8 cellular contexts compared by ENCODE assay signal in genomic region chr2:64488050-64488974, GRCh38. TPM values are rescaled to one million over a fixed set of nuclear protein-coding genes. Genes with fewer than 3 reads are reported as not detected.
A peak's percentile ranks its signal among the peaks of the same experiment; 100 is the strongest.
DNase-seq lines count a peak whose midpoint lies in the region; ATAC-seq, FAIRE-seq and TF ChIP-seq lines count a peak whose summit lies in the region.

No MANE protein-coding gene starts in this region.

- H3K27ac ChIP-seq in A549, result no peak overlapping the region
- H3K27ac ChIP-seq in cardiac muscle cell, result no peak overlapping the region
- no peak overlapping the region for H3K27ac ChIP-seq in vagina

- intact Hi-C loops in activated naive CD4-positive, alpha-beta T cell treated with anti-CD3 and anti-CD28 coated beads for 36 hours (cut with micrococcal nuclease), result loop anchor here (1.0 to 10.0 kb wide), 6 partner anchors 32 to 796 kb away; no protein-coding TSS in a partner anchor
- intact Hi-C loops in vagina (cut with DNase I), result loop anchor here (2.0 kb wide), 1 partner anchor 156 kb away; no protein-coding TSS in a partner anchor

- TF ChIP-seq EP300 in A549 (IDR thresholded peaks at IDR 0.05), result no peak

- peaks cover 7% of the 10 kb centered on the region for H3K4me1 Mint-ChIP-seq in activated naive CD4-positive, alpha-beta T cell treated with anti-CD3 and anti-CD28 coated beads for 36 hours (ENCODE audit: low read depth)

- TF ChIP-seq RAD21 in A549 (conservative IDR thresholded peaks at IDR 0.05 in 1 of 2, IDR thresholded peaks at IDR 0.05 in 1 of 2), result peak; percentile 85 to 89

- H3K36me3 ChIP-seq in cardiac muscle cell, result no peaks in the 10 kb centered on the region
- no peaks in the 10 kb centered on the region for H3K36me3 ChIP-seq in vagina

- CTCF ChIA-PET in A549 (lab: Yijun Ruan, JAX), result interaction anchor here (0.5 to 14.3 kb wide), 91 partner anchors 10 to 822 kb away, joined by 3 to 533 read pairs (median 4); partner anchors contain the start of genes AFTPH and LGALSL
- CTCF ChIA-PET in activated naive CD4-positive, alpha-beta T cell treated with anti-CD3 and anti-CD28 coated beads for 36 hours (lab: Charles Lee), result interaction anchor here (0.6 to 13.2 kb wide), 46 partner anchors 8 to 1048 kb away, joined by 3 to 232 read pairs (median 4); partner anchors contain the start of gene AFTPH

- no peaks in the 10 kb centered on the region for H3K9me3 ChIP-seq in A549
- no peaks in the 10 kb centered on the region for H3K9me3 ChIP-seq in cardiac muscle cell (ENCODE audit: low read depth)
- H3K9me3 ChIP-seq in vagina, result no peaks in the 10 kb centered on the region

- H3K4me3 ChIP-seq in A549 (no peak overlapping the region), GM12875 (ENCODE audit: low read depth, low read length) (no peak overlapping the region), cardiac muscle cell (no peak overlapping the region), vagina (no peak overlapping the region)

- DNase-seq in A549 (ENCODE audit: low read depth in 1 of 2, low spot score in 1 of 2), result peak; percentile 71 to 73
- DNase-seq in HuH-7 (ENCODE audit: low spot score), result peak; percentile 67
- DNase-seq in activated naive CD4-positive, alpha-beta T cell treated with anti-CD3 and anti-CD28 coated beads for 36 hours, result peak; percentile 88
- DNase-seq in cardiac muscle cell (ENCODE audit: low read depth in 1 of 2, low spot score in 1 of 2), result peak; percentile 71 to 79
- DNase-seq in putamen (ENCODE audit: low spot score), result peak; percentile 27
- peak in 1 of 2 donors; percentile 81 for DNase-seq in vagina (ENCODE audit: extremely low spot score in 2 of 2)

- H3K4me1 ChIP-seq in A549, result no peaks in the 10 kb centered on the region
- H3K4me1 ChIP-seq in cardiac muscle cell (ENCODE audit: low read depth), result no peaks in the 10 kb centered on the region
- peaks cover 13% of the 10 kb centered on the region for H3K4me1 ChIP-seq in vagina

- TF ChIP-seq CTCF in A549 (IDR thresholded peaks at IDR 0.05), result peak; percentile 99
- peak; percentile 86 for TF ChIP-seq CTCF in GM12875 (IDR thresholded peaks at IDR 0.05; ENCODE audit: borderline replicate concordance, insufficient read depth, low read depth, low read length)
- TF ChIP-seq CTCF in cardiac muscle cell (IDR thresholded peaks at IDR 0.05; ENCODE audit: low read depth, low read length), result peak; percentile 94
- peak; percentile 73 to 95 (median 94) for TF ChIP-seq CTCF in vagina (IDR thresholded peaks at IDR 0.05)

- H3K27ac Mint-ChIP-seq in activated naive CD4-positive, alpha-beta T cell treated with anti-CD3 and anti-CD28 coated beads for 36 hours, result no peak overlapping the region

- ATAC-seq in A549 (peak; percentile 60 to 91; a peak in 4 of 6 replicates), SK-N-SH treated with all-trans-retinoic acid at 6 μM for 48 hours (peak; percentile 75)

- H3K27me3 Mint-ChIP-seq in activated naive CD4-positive, alpha-beta T cell treated with anti-CD3 and anti-CD28 coated beads for 36 hours (ENCODE audit: low read depth), result no peaks in the 10 kb centered on the region

- H3K4me3 Mint-ChIP-seq in activated naive CD4-positive, alpha-beta T cell treated with anti-CD3 and anti-CD28 coated beads for 36 hours, result no peak overlapping the region

- FAIRE-seq in A549 (lab: Jason Lieb, UNC), result no peak

- H3K36me3 Mint-ChIP-seq in activated naive CD4-positive, alpha-beta T cell treated with anti-CD3 and anti-CD28 coated beads for 36 hours (ENCODE audit: low read depth), result no peaks in the 10 kb centered on the region

- POLR2A ChIA-PET in A549 (lab: Yijun Ruan, JAX), result interaction anchor here (1.4 kb wide), 1 partner anchor 158 kb away, joined by 7 read pairs; no protein-coding TSS in a partner anchor

- TF ChIP-seq POLR2A in A549 (IDR thresholded peaks at IDR 0.05; ENCODE audit: low read length) (no peak), vagina (IDR thresholded peaks at IDR 0.05) (no peak)

- H3K9me3 Mint-ChIP-seq in activated naive CD4-positive, alpha-beta T cell treated with anti-CD3 and anti-CD28 coated beads for 36 hours, result no peaks in the 10 kb centered on the region

- H3K4me2 ChIP-seq in A549, result peak overlapping the region; percentile 29; the same call in 2 of the 3 replicates

- WGBS in A549 (ENCODE audit: missing lambda C conversion rate), result 39% methylated on average over 19 of the region's 20 CpGs

- H3K27me3 ChIP-seq in cardiac muscle cell, result peaks cover 9% of the 10 kb centered on the region
- H3K27me3 ChIP-seq in vagina, result no peaks in the 10 kb centered on the region

TF ChIP-seq in A549, 52 proteins besides CTCF, POLR2A, EP300 and RAD21:
- no peak for TF ChIP-seq HOXA7 (CRISPR knock-in tag; IDR thresholded peaks at IDR 0.05)
- peak; percentile 97 for TF ChIP-seq SMC3 (IDR thresholded peaks at IDR 0.05)

TF ChIP-seq in SK-N-SH treated with all-trans-retinoic acid at 6 μM for 48 hours, 23 proteins besides CTCF, POLR2A, EP300 and RAD21:
- TF ChIP-seq ZNF70 (CRISPR knock-in tag; IDR thresholded peaks at IDR 0.05) (no peak), OSR1 (CRISPR knock-in tag; IDR thresholded peaks at IDR 0.05) (no peak)
TF ChIP-seq in SK-N-SH treated with all-trans-retinoic acid at 6 μM for 48 hours: peak in this region for 0.

RNA-seq across cellular contexts. Expression of gene LGALSL, which starts 34.4 kb away (rescaled TPM):
- polyA plus RNA-seq in A549 (2011; rRNA removed) (12.7 and 14.1 TPM in 2 replicates), A549 (2017; fragmentation: RNase III; extraction: RNeasy Plus Mini Kit Qiagen cat#74134 plus additional on column Dnase treatment) (10.8 to 11.4 TPM (median 11.0 TPM) in 3 replicates), cardiac muscle cell (12.4 and 21.2 TPM in 2 replicates)
- polyA plus RNA-seq in A549 (2012; cell fraction: cytosol; rRNA removed), result 11.9 and 12.5 TPM in 2 replicates
- polyA plus RNA-seq in A549 (2012; cell fraction: nucleus; rRNA removed), result 3.5 and 5.6 TPM in 2 replicates
- polyA minus RNA-seq in A549 (2011; rRNA and poly(A)+ RNA removed), result 14.6 and 21.1 TPM in 2 replicates
- total RNA-seq in activated naive CD4-positive, alpha-beta T cell treated with anti-CD3 and anti-CD28 coated beads for 36 hours, result 1 to 10 TPM; 1.0 to 1.5 TPM
- total RNA-seq in cardiac muscle cell (12.8 and 15.8 TPM in 2 replicates), vagina (13.0 TPM)

RNA-seq across cellular contexts. Expression of gene AFTPH, which starts 35.8 kb away (rescaled TPM):
- 51.4 and 56.6 TPM in 2 replicates for polyA plus RNA-seq in A549 (2011; rRNA removed)
- polyA plus RNA-seq in A549 (2012; cell fraction: cytosol; rRNA removed), result 9.9 and 10.6 TPM in 2 replicates
- 3.7 and 4.8 TPM in 2 replicates for polyA plus RNA-seq in A549 (2012; cell fraction: nucleus; rRNA removed)
- 22.3 to 24.0 TPM (median 23.7 TPM) in 3 replicates for polyA plus RNA-seq in A549 (2017; fragmentation: RNase III; extraction: RNeasy Plus Mini Kit Qiagen cat#74134 plus additional on column Dnase treatment)
- polyA minus RNA-seq in A549 (2011; rRNA and poly(A)+ RNA removed), result 17.2 and 21.3 TPM in 2 replicates
- total RNA-seq in activated naive CD4-positive, alpha-beta T cell treated with anti-CD3 and anti-CD28 coated beads for 36 hours, result 10 to 100 TPM; 25.3 to 27.3 TPM
- total RNA-seq in cardiac muscle cell, result 11.9 and 18.5 TPM in 2 replicates
- polyA plus RNA-seq in cardiac muscle cell, result 7.1 and 8.8 TPM in 2 replicates
- 33.4 TPM for total RNA-seq in vagina
